ENCODE assay signal across 26 cellular contexts in genomic region chr12:121780429-121780828, GRCh38. TPM values are rescaled to one million over a fixed set of nuclear protein-coding genes. Genes with fewer than 3 reads are reported as not detected.
DNase-seq lines count a peak whose midpoint lies in the region; ATAC-seq, FAIRE-seq and TF ChIP-seq lines count a peak whose summit lies in the region.
"Had no signal": no experiment of that assay in that cellular context is flagged by ENCODE, and none has a peak within 500 bp of the region (broad histone marks: within the 10 kb centered on the region; RNA-seq: fewer than 3 reads in every experiment).

No MANE protein-coding gene starts in this region.

- peaks cover 9 to 63% (median 20%) of the 10 kb centered on the region in 11 experiments; a peak in 18 of 22 replicates for H4K20me1 ChIP-seq in BLaER1 treated with 17β-estradiol and CSF1 and Interleukin-3, amounts not matched to agents 10 nM and 100 nM

- FAIRE-seq in GM12891 (lab: Jason Lieb, UNC): peak; percentile 38
- FAIRE-seq: endometrium had no signal

- peaks cover 38% of the 10 kb centered on the region for H3K4me1 Mint-ChIP-seq in activated T-helper 1 cell treated with anti-CD3 and anti-CD28 coated beads, Interleukin-12 subunit alpha, Interleukin-12 subunit beta, Interleukin-2, Interleukin-4 antibody, amounts not matched to agents 30 ng/mL and 10 ng/mL and 1 ng/mL, durations not matched to agents 14 hours and 24 hours and 36 hours (ENCODE audit: low read depth)
- H3K4me1 Mint-ChIP-seq in naive B cell: peaks cover 33 to 60% (median 50%) of the 10 kb centered on the region in 3 donors

- no peak for TF ChIP-seq CTCF in suprapubic skin (IDR thresholded peaks at IDR 0.05)

- no peak for TF ChIP-seq EP300 in suprapubic skin (IDR thresholded peaks at IDR 0.05)

- no peak overlapping the region for H3K4me3 Mint-ChIP-seq in activated T-helper 1 cell treated with anti-CD3 and anti-CD28 coated beads, Interleukin-12 subunit alpha, Interleukin-12 subunit beta, Interleukin-2, Interleukin-4 antibody, amounts not matched to agents 30 ng/mL and 10 ng/mL and 1 ng/mL, durations not matched to agents 14 hours and 24 hours and 36 hours
- H3K4me3 Mint-ChIP-seq in naive B cell: peak overlapping the region in 1 of 8 donors; percentile 69
- H3K4me3 Mint-ChIP-seq: activated naive CD4-positive, alpha-beta T cell treated with anti-CD3 and anti-CD28 coated beads, Interleukin-2, amount 10 ng/mL, durations not matched to agents 7 days and 5 days; neural progenitor cell had no signal

- H3K9ac ChIP-seq in BLaER1 treated with 17β-estradiol and CSF1 and Interleukin-3, amounts not matched to agents 10 nM and 100 nM: peak overlapping the region in 5 of 11 experiments; percentile 68 to 75 (median 72); a peak in 7 of 22 replicates
- H3K9ac ChIP-seq: neural progenitor cell had no signal

- ATAC-seq in naive B cell (ENCODE audit: low read depth in 2 of 2) (no peak), GM18498 (IDR thresholded peaks at IDR 0.05; ENCODE audit: unreplicated experiment) (no peak), HG02973 (IDR thresholded peaks at IDR 0.05; ENCODE audit: unreplicated experiment) (no peak)
- ATAC-seq: gastroesophageal sphincter had no signal

- DNase-seq in GM12891 (ENCODE audit: insufficient read length, low spot score) (no peak), naive B cell (no peak), anterior cingulate cortex (lab: John Stamatoyannopoulos, UW) (no peak), suprapubic skin (ENCODE audit: low spot score in 2 of 2) (no peak)
- DNase-seq in activated T-helper 1 cell treated with anti-CD3 and anti-CD28 coated beads, Interleukin-12 subunit alpha, Interleukin-12 subunit beta, Interleukin-2, Interleukin-4 antibody, amounts not matched to agents 30 ng/mL and 10 ng/mL and 1 ng/mL, durations not matched to agents 14 hours and 24 hours and 36 hours (ENCODE audit: low spot score): no peak
- DNase-seq: activated CD4-positive, alpha-beta T cell treated with anti-CD3 and anti-CD28 coated beads, Interleukin-2, amount 10 ng/mL, durations not matched to agents 24 days and 14 days; activated naive CD4-positive, alpha-beta T cell treated with anti-CD3 and anti-CD28 coated beads, Interleukin-2, amount 10 ng/mL, durations not matched to agents 7 days and 5 days; DMS53; GF-D8; Kasumi-1; NCI-H187; NCI-H2171 treated with DMSO at 0.1 percent for 48 hours; NCI-H524 treated with DMSO at 0.1 percent for 48 hours; NK-92 treated with Interleukin-12 subunit alpha and Interleukin-12 subunit beta, amount 100 ng/mL, for 24 hours; Peyer's patch; posterior cingulate gyrus; sigmoid colon; SJCRH30 had no signal

- H3K27me3 ChIP-seq in BLaER1 treated with 17β-estradiol and CSF1 and Interleukin-3, amounts not matched to agents 10 nM and 100 nM: no peaks in the 10 kb centered on the region
- no peaks in the 10 kb centered on the region for H3K27me3 ChIP-seq in suprapubic skin
- H3K27me3 ChIP-seq: ascending aorta, gastroesophageal sphincter, neural progenitor cell, Peyer's patch, sigmoid colon, SJCRH30, upper lobe of left lung had no signal

- H3K27ac ChIP-seq in BLaER1 treated with 17β-estradiol and CSF1 and Interleukin-3, amounts not matched to agents 10 nM and 100 nM: peak overlapping the region in 7 of 11 experiments; percentile 63 to 81 (median 78); a peak in 8 of 22 replicates
- no peak overlapping the region for H3K27ac ChIP-seq in suprapubic skin
- H3K27ac ChIP-seq: ascending aorta, neural progenitor cell, SJCRH30 had no signal

- WGBS in suprapubic skin: 95% methylated on average over 10 of the region's 11 CpGs

- no peaks in the 10 kb centered on the region for H3K27me3 Mint-ChIP-seq in activated T-helper 1 cell treated with anti-CD3 and anti-CD28 coated beads, Interleukin-12 subunit alpha, Interleukin-12 subunit beta, Interleukin-2, Interleukin-4 antibody, amounts not matched to agents 30 ng/mL and 10 ng/mL and 1 ng/mL, durations not matched to agents 14 hours and 24 hours and 36 hours (ENCODE audit: insufficient read depth)
- H3K27me3 Mint-ChIP-seq in naive B cell: no peaks in the 10 kb centered on the region
- H3K27me3 Mint-ChIP-seq: activated CD4-positive, alpha-beta T cell treated with anti-CD3 and anti-CD28 coated beads, Interleukin-2, amount 10 ng/mL, durations not matched to agents 24 days and 14 days; activated naive CD4-positive, alpha-beta T cell treated with anti-CD3 and anti-CD28 coated beads, Interleukin-2, amount 10 ng/mL, durations not matched to agents 7 days and 5 days had no signal

- H3K4me1 ChIP-seq in BLaER1 treated with 17β-estradiol and CSF1 and Interleukin-3, amounts not matched to agents 10 nM and 100 nM: peaks cover 45 to 76% (median 63%) of the 10 kb centered on the region in 10 experiments
- peaks cover 22% of the 10 kb centered on the region for H3K4me1 ChIP-seq in suprapubic skin

- no peak overlapping the region for H3K4me3 ChIP-seq in BLaER1 treated with 17β-estradiol and CSF1 and Interleukin-3, amounts not matched to agents 10 nM and 100 nM
- H3K4me3 ChIP-seq in suprapubic skin: no peak overlapping the region
- H3K4me3 ChIP-seq: ascending aorta, gastroesophageal sphincter, neural progenitor cell, Peyer's patch, sigmoid colon, SJCRH30, upper lobe of left lung had no signal

- H3K9me3 ChIP-seq in BLaER1 treated with 17β-estradiol and CSF1 and Interleukin-3, amounts not matched to agents 10 nM and 100 nM (replicated peaks in 1 of 11): no peaks in the 10 kb centered on the region
- H3K9me3 ChIP-seq in suprapubic skin: no peaks in the 10 kb centered on the region
- H3K9me3 ChIP-seq: ascending aorta, gastroesophageal sphincter, Peyer's patch, sigmoid colon, SJCRH30, upper lobe of left lung had no signal

- intact Hi-C loops in activated T-helper 1 cell treated with anti-CD3 and anti-CD28 coated beads, Interleukin-12 subunit alpha, Interleukin-12 subunit beta, Interleukin-2, Interleukin-4 antibody, amounts not matched to agents 30 ng/mL and 10 ng/mL and 1 ng/mL, durations not matched to agents 14 hours and 24 hours and 36 hours (cut with micrococcal nuclease): loop anchor here (5.0 kb wide), 1 partner anchor 1093 kb away; the partner anchor contains the start of gene MLEC

- H3K36me3 Mint-ChIP-seq in activated T-helper 1 cell treated with anti-CD3 and anti-CD28 coated beads, Interleukin-12 subunit alpha, Interleukin-12 subunit beta, Interleukin-2, Interleukin-4 antibody, amounts not matched to agents 30 ng/mL and 10 ng/mL and 1 ng/mL, durations not matched to agents 14 hours and 24 hours and 36 hours (ENCODE audit: low read depth): peaks cover 24% of the 10 kb centered on the region
- H3K36me3 Mint-ChIP-seq in naive B cell: peaks cover 0 to 7% of the 10 kb centered on the region in 2 donors

- H3K9me3 Mint-ChIP-seq in activated T-helper 1 cell treated with anti-CD3 and anti-CD28 coated beads, Interleukin-12 subunit alpha, Interleukin-12 subunit beta, Interleukin-2, Interleukin-4 antibody, amounts not matched to agents 30 ng/mL and 10 ng/mL and 1 ng/mL, durations not matched to agents 14 hours and 24 hours and 36 hours: no peaks in the 10 kb centered on the region
- H3K9me3 Mint-ChIP-seq in naive B cell: no peaks in the 10 kb centered on the region
- H3K9me3 Mint-ChIP-seq: activated CD4-positive, alpha-beta T cell treated with anti-CD3 and anti-CD28 coated beads, Interleukin-2, amount 10 ng/mL, durations not matched to agents 24 days and 14 days; activated naive CD4-positive, alpha-beta T cell treated with anti-CD3 and anti-CD28 coated beads, Interleukin-2, amount 10 ng/mL, durations not matched to agents 7 days and 5 days; neural progenitor cell had no signal

- H3K27ac Mint-ChIP-seq in activated T-helper 1 cell treated with anti-CD3 and anti-CD28 coated beads, Interleukin-12 subunit alpha, Interleukin-12 subunit beta, Interleukin-2, Interleukin-4 antibody, amounts not matched to agents 30 ng/mL and 10 ng/mL and 1 ng/mL, durations not matched to agents 14 hours and 24 hours and 36 hours: peak overlapping the region; percentile 52
- H3K27ac Mint-ChIP-seq in naive B cell: peak overlapping the region in 5 of 6 donors; percentile 47 to 99 (median 57)
- H3K27ac Mint-ChIP-seq: neural progenitor cell had no signal

- no peak for TF ChIP-seq POLR2A in GM12891 (IDR thresholded peaks at IDR 0.05; ENCODE audit: low read depth, low read length)
- no peak for TF ChIP-seq POLR2A in suprapubic skin (IDR thresholded peaks at IDR 0.05)

- H3K36me3 ChIP-seq in BLaER1 treated with 17β-estradiol and CSF1 and Interleukin-3, amounts not matched to agents 10 nM and 100 nM: peaks cover 27 to 52% (median 36%) of the 10 kb centered on the region in 11 experiments
- H3K36me3 ChIP-seq in suprapubic skin: peaks cover 9% of the 10 kb centered on the region
- H3K36me3 ChIP-seq: neural progenitor cell, sigmoid colon had no signal

- peak overlapping the region in 10 of 11 experiments; percentile 70 to 95 (median 88); a peak in 12 of 22 replicates for H3K4me2 ChIP-seq in BLaER1 treated with 17β-estradiol and CSF1 and Interleukin-3, amounts not matched to agents 10 nM and 100 nM
- H3K4me2 ChIP-seq: neural progenitor cell had no signal

TF ChIP-seq in GM12891, 5 proteins besides CTCF, POLR2A, EP300 and RAD21:
- TF ChIP-seq TAF1 (IDR thresholded peaks at IDR 0.05; ENCODE audit: low read depth, low read length): no peak
- no peak for TF ChIP-seq POLR2AphosphoS5 (IDR thresholded peaks at IDR 0.05; ENCODE audit: low read depth, low read length)
- TF ChIP-seq SPI1 (IDR thresholded peaks at IDR 0.05; ENCODE audit: low read depth, low read length): no peak
- TF ChIP-seq PAX5 (IDR thresholded peaks at IDR 0.05; ENCODE audit: insufficient read depth, low read length, severe bottlenecking): no peak
- no peak for TF ChIP-seq POU2F2 (IDR thresholded peaks at IDR 0.05; ENCODE audit: low read depth, low read length)
TF ChIP-seq in GM12891: peak in this region for 0.

RNA-seq across cellular contexts. Expression of gene RHOF, which starts 13.1 kb away (rescaled TPM):
- polyA plus RNA-seq in GM12891 (2012; ENCODE audit: low read depth, missing spikeins): 34.6 TPM
- 111 and 112 TPM in 2 replicates for total RNA-seq in activated T-helper 1 cell treated with anti-CD3 and anti-CD28 coated beads, Interleukin-12 subunit alpha, Interleukin-12 subunit beta, Interleukin-2, Interleukin-4 antibody, amounts not matched to agents 30 ng/mL and 10 ng/mL and 1 ng/mL, durations not matched to agents 14 hours and 24 hours and 36 hours
- 10 to 100 TPM; 40.2 to 63.9 (median 50.2) TPM for polyA plus RNA-seq in naive B cell (ENCODE audit: low read depth in 6 of 6)
- total RNA-seq in suprapubic skin: 10 to 100 TPM in 3 of 4 donors, 1 to 10 TPM in 1; 6.6 to 20.4 (median 17.5) TPM

RNA-seq across cellular contexts. Expression of gene SETD1B, which starts 23.4 kb away (rescaled TPM):
- 3.1 TPM for polyA plus RNA-seq in GM12891 (2012; ENCODE audit: low read depth, missing spikeins)
- total RNA-seq in activated T-helper 1 cell treated with anti-CD3 and anti-CD28 coated beads, Interleukin-12 subunit alpha, Interleukin-12 subunit beta, Interleukin-2, Interleukin-4 antibody, amounts not matched to agents 30 ng/mL and 10 ng/mL and 1 ng/mL, durations not matched to agents 14 hours and 24 hours and 36 hours: 32.0 and 33.0 TPM in 2 replicates
- 1 to 10 TPM in 2 of 6 donors, under 1 TPM in 4; 0.64 to 3.0 (median 0.91) TPM for polyA plus RNA-seq in naive B cell (ENCODE audit: low read depth in 6 of 6)
- total RNA-seq in suprapubic skin: 10 to 100 TPM; 13.1 to 23.1 (median 19.5) TPM
